ENCODE assay signal across 8 cellular contexts in the genomic region with DNA sequence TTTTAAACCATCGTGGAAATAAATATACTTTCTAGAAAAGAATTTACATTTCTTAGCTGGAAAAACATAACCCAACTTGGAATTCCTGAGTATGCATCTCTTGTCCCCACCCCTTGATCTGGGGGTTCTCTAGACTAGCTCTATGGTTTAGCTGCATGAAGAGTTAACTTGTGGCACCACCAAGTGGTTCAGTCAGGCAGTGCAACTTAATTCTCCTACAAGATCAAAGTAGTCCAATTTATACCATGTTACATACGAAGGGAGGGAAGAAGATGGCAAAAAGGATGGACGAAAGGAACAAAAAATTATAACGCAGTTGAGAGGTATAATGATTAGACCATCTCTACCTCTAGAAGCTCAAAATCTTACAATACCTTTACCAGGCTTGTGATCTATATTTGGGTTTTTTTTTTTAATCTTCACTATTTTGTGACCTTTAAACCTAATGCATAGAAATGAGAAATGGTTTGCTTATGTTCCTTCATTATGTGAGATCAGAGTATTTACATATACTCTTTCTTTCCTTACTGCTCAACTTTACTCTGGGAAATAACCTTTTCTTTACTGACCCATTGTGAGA. TPM values are rescaled to one million over a fixed set of nuclear protein-coding genes. Genes with fewer than 3 reads are reported as not detected.
DNase-seq lines count a peak whose midpoint lies in the region; ATAC-seq and TF ChIP-seq lines count a peak whose summit lies in the region.

No MANE protein-coding gene starts in this region.

- H3K4me3 Mint-ChIP-seq in CD8-positive, alpha-beta T cell = no peak overlapping the region

- TF ChIP-seq EP300 in tibial nerve (IDR thresholded peaks at IDR 0.05) = no peak

- peaks cover 5% of the 10 kb centered on the region for H3K4me1 Mint-ChIP-seq in CD8-positive, alpha-beta T cell (ENCODE audit: low read depth)

- H3K27ac ChIP-seq in CD8-positive, alpha-beta T cell (ENCODE audit: low read depth, low read length) = no peak overlapping the region
- H3K27ac ChIP-seq in fibroblast of lung (ENCODE audit: insufficient read depth, low read length) (no peak overlapping the region), neuronal stem cell (replicated peaks; ENCODE audit: low read length) (no peak overlapping the region), tibial nerve (no peak overlapping the region)

- no peak overlapping the region for H2AK5ac ChIP-seq in neuronal stem cell (ENCODE audit: low read depth, low read length)

- CTCF ChIA-PET in CD8-positive, alpha-beta T cell (lab: Charles Lee) = interaction anchor here (0.6 to 1.9 kb wide), 17 partner anchors 10 to 569 kb away, joined by 3 to 9 read pairs (median 3); no protein-coding TSS in a partner anchor

- H3K4me2 ChIP-seq in fibroblast of lung (ENCODE audit: extremely low read depth, insufficient read depth, low read length) (no peak overlapping the region), neuronal stem cell (ENCODE audit: insufficient read depth, low read length, poor library complexity, severe bottlenecking) (no peak overlapping the region)

- POLR2A ChIA-PET in CD8-positive, alpha-beta T cell (lab: Charles Lee) = interaction anchor here (0.7 kb wide), 1 partner anchor 29 kb away, joined by 3 read pairs; no protein-coding TSS in a partner anchor

- H2AFZ ChIP-seq in fibroblast of lung (ENCODE audit: low read length) = no peak overlapping the region
- no peak overlapping the region for H2AFZ ChIP-seq in neuronal stem cell (ENCODE audit: low read length)

- no peaks in the 10 kb centered on the region for H3K79me1 ChIP-seq in neuronal stem cell (ENCODE audit: low read depth, low read length)

- no peak overlapping the region for H2BK5ac ChIP-seq in neuronal stem cell (ENCODE audit: low read length)

- no peak overlapping the region for H4K8ac ChIP-seq in neuronal stem cell (ENCODE audit: low read depth, low read length)

- peak; percentile 22 to 63 (median 45) for DNase-seq in CD8-positive, alpha-beta T cell
- peak; percentile 78 for DNase-seq in OCI-M1 (lab: John Stamatoyannopoulos, UW)
- DNase-seq in activated T-cell treated with anti-CD3 and anti-CD28 coated beads for 48 hours (ENCODE audit: low read depth) = peak; percentile 34
- peak; percentile 66 to 90 for DNase-seq in fibroblast of lung (ENCODE audit: low read depth in 2 of 2)
- peak; percentile 61 for DNase-seq in neuronal stem cell (ENCODE audit: low spot score)
- peak; percentile 21 to 71 for DNase-seq in tibial nerve (ENCODE audit: low spot score in 2 of 2)

- H3K36me3 Mint-ChIP-seq in CD8-positive, alpha-beta T cell = peaks cover 30% of the 10 kb centered on the region

- H2BK12ac ChIP-seq in neuronal stem cell (ENCODE audit: low read length) = no peak overlapping the region

- H3K9me3 Mint-ChIP-seq in CD8-positive, alpha-beta T cell = no peaks in the 10 kb centered on the region

- H3K27me3 ChIP-seq in CD8-positive, alpha-beta T cell (ENCODE audit: insufficient read depth, low read length) = no peaks in the 10 kb centered on the region
- no peaks in the 10 kb centered on the region for H3K27me3 ChIP-seq in fibroblast of lung (ENCODE audit: control insufficient read depth, insufficient read depth, low read length)
- H3K27me3 ChIP-seq in neuronal stem cell (ENCODE audit: control insufficient read depth in 3 of 3, insufficient read depth in 3 of 3, low read depth in 1 of 3, low read length in 3 of 3) = no peaks in the 10 kb centered on the region
- H3K27me3 ChIP-seq in tibial nerve = no peaks in the 10 kb centered on the region

- no peaks in the 10 kb centered on the region for H3K4me1 ChIP-seq in CD8-positive, alpha-beta T cell (ENCODE audit: insufficient read depth, low read length)
- H3K4me1 ChIP-seq in fibroblast of lung (ENCODE audit: control insufficient read depth, extremely low read depth, insufficient read depth, low read length) (peaks cover 2% of the 10 kb centered on the region), neuronal stem cell (ENCODE audit: control insufficient read depth in 2 of 2, insufficient read depth in 1 of 2, low read depth in 1 of 2, low read length in 2 of 2) (no peaks in the 10 kb centered on the region), tibial nerve (no peaks in the 10 kb centered on the region)

- peaks cover 4% of the 10 kb centered on the region for H3K36me3 ChIP-seq in CD8-positive, alpha-beta T cell (ENCODE audit: insufficient read depth, low read length)
- H3K36me3 ChIP-seq in fibroblast of lung (ENCODE audit: control insufficient read depth, insufficient read depth, low read length) (peaks cover 3% of the 10 kb centered on the region), neuronal stem cell (replicated peaks in 1 of 2; ENCODE audit: control insufficient read depth in 2 of 2, insufficient read depth in 2 of 2, low read length in 2 of 2) (peaks cover 3 to 31% of the 10 kb centered on the region in 2 donors), tibial nerve (peaks cover 0 to 26% (median 0%) of the 10 kb centered on the region in 3 donors)

- H3K27me3 Mint-ChIP-seq in CD8-positive, alpha-beta T cell (ENCODE audit: low read depth) = no peaks in the 10 kb centered on the region

- H3K4ac ChIP-seq in neuronal stem cell (ENCODE audit: low read length) = no peak overlapping the region

- peak; percentile 68 for TF ChIP-seq CTCF in CD8-positive, alpha-beta T cell (IDR thresholded peaks at IDR 0.05)
- peak; percentile 94 to 95 for TF ChIP-seq CTCF in fibroblast of lung (conservative IDR thresholded peaks at IDR 0.05 in 1 of 2, IDR thresholded peaks at IDR 0.05 in 1 of 2; ENCODE audit: low read depth in 1 of 2, low read length in 2 of 2)
- peak; percentile 54 to 80 (median 62) for TF ChIP-seq CTCF in tibial nerve (IDR thresholded peaks at IDR 0.05)

- no CpG with 5 or more reads among the region's 4 CpGs for WGBS in neuronal stem cell (ENCODE audit: extremely low coverage in 2 of 2, insufficient read length in 2 of 2, insufficient replicate concordance in 1 of 2), 2 donors
- 16 to 20% methylated on average over 4 of the region's 4 CpGs for WGBS in tibial nerve, 2 donors

- H4K91ac ChIP-seq in neuronal stem cell (ENCODE audit: low read depth, low read length, poor library complexity) = no peak overlapping the region

- no peaks in the 10 kb centered on the region for H4K20me1 ChIP-seq in fibroblast of lung (ENCODE audit: control insufficient read depth, extremely low read depth, insufficient read depth, low read length)

- no peak overlapping the region for H2BK15ac ChIP-seq in neuronal stem cell (ENCODE audit: low read length)

- H3K4me3 ChIP-seq in CD8-positive, alpha-beta T cell (ENCODE audit: low read depth, low read length) = no peak overlapping the region
- H3K4me3 ChIP-seq in fibroblast of lung (replicated peaks in 1 of 4; ENCODE audit: control extremely low read depth in 1 of 4, insufficient read depth in 1 of 4, low read depth in 3 of 4, low read length in 4 of 4) (no peak overlapping the region), neuronal stem cell (ENCODE audit: low read length in 2 of 2) (no peak overlapping the region), tibial nerve (no peak overlapping the region)

- no peak overlapping the region for H3K23ac ChIP-seq in neuronal stem cell (ENCODE audit: low read depth, low read length, poor library complexity)

- H3K14ac ChIP-seq in neuronal stem cell (ENCODE audit: low read length) = no peak overlapping the region

- intact Hi-C loops in CD8-positive, alpha-beta T cell (cut with DNase I, micrococcal nuclease) = loop anchor here in 1 of 2 experiments (1.0 kb wide), 1 partner anchor 348 kb away; no protein-coding TSS in a partner anchor

- no peak for TF ChIP-seq POLR2A in tibial nerve (IDR thresholded peaks at IDR 0.05)

- no peak overlapping the region for H2BK120ac ChIP-seq in neuronal stem cell (ENCODE audit: low read depth, low read length)

- H3K79me2 ChIP-seq in fibroblast of lung (ENCODE audit: control insufficient read depth, insufficient read depth, low read length) = no peaks in the 10 kb centered on the region

- no peak overlapping the region for H3K9ac ChIP-seq in fibroblast of lung (ENCODE audit: insufficient read depth, low read length)
- H3K9ac ChIP-seq in neuronal stem cell (ENCODE audit: low read depth, low read length, poor library complexity) = no peak overlapping the region

- peak; percentile 71 for ATAC-seq in CD8-positive, alpha-beta T cell
- ATAC-seq in GM18909 (IDR thresholded peaks at IDR 0.05; ENCODE audit: poor library complexity, unreplicated experiment) (peak; percentile 77), HG03469 (IDR thresholded peaks at IDR 0.05; ENCODE audit: unreplicated experiment) (peak; percentile 85)

- no peak overlapping the region for H3K18ac ChIP-seq in neuronal stem cell (ENCODE audit: low read length)

- no peaks in the 10 kb centered on the region for H3K9me3 ChIP-seq in CD8-positive, alpha-beta T cell (ENCODE audit: low read length)
- H3K9me3 ChIP-seq in fibroblast of lung (ENCODE audit: control insufficient read depth, insufficient read depth, low read depth, low read length) (no peaks in the 10 kb centered on the region), neuronal stem cell (replicated peaks in 1 of 2; ENCODE audit: control insufficient read depth in 2 of 2, insufficient read depth in 1 of 2, low read depth in 1 of 2, low read length in 2 of 2) (no peaks in the 10 kb centered on the region), tibial nerve (no peaks in the 10 kb centered on the region)

- no peak overlapping the region for H3K27ac Mint-ChIP-seq in CD8-positive, alpha-beta T cell

RNA-seq across cellular contexts. Expression of a gene that starts 28.5 kb away (rescaled TPM):
- 10 to 100 TPM; 14.5 to 19.4 TPM for total RNA-seq in CD8-positive, alpha-beta T cell
- total RNA-seq in fibroblast of lung = 31.6 and 39.0 TPM in 2 replicates
- 49.5 and 56.1 TPM in 2 replicates for polyA plus RNA-seq in fibroblast of lung
- 35.5 and 36.7 TPM in 2 replicates for polyA plus RNA-seq in fibroblast of lung (2012)
- 17.6 and 21.6 TPM in 2 replicates for polyA minus RNA-seq in fibroblast of lung (ENCODE audit: low replicate concordance)
- 15.5 TPM for polyA plus RNA-seq in neuronal stem cell (2013, experiment 1 of 2)
- 14.1 TPM for polyA plus RNA-seq in neuronal stem cell (2013, experiment 2 of 2)
- 10 to 100 TPM; 30.4 to 45.0 (median 38.0) TPM for total RNA-seq in tibial nerve
